ENCODE assay signal across 27 cellular contexts in the genomic region with DNA sequence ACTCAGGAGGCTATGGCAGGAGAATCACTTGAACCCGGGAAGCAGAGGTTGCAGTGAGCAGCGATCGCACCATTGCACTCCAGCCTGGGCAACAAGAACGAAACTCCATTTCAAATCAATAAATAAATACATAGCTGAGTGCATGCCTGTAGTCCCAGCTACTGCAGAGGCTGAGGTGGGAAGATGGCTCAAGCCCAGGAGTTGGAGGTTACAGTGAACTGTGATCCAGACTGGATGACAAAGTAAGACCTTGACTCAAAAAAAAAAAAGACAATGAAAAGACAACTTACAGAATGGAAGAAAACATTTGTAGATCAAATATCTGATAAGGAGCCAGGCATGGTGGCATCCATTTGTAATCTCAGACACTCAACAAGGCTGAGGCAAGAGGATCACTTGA.
"Had no signal": no experiment of that assay in that cellular context is flagged by ENCODE, and none has a peak within 500 bp of the region (broad histone marks: within the 10 kb centered on the region; RNA-seq: fewer than 3 reads in every experiment).

No MANE protein-coding gene starts in this region.

- ATAC-seq: natural killer cell treated with Interleukin-12 subunit alpha and Interleukin-12 subunit beta and Interleukin-15 and Interleukin-18, amount 100 ng/mL, for 72 hours; psoas muscle; right cardiac atrium; right lobe of liver; stimulated activated effector memory CD8-positive, alpha-beta T cell treated with anti-CD3 and anti-CD28 coated beads, Interleukin-12 subunit alpha, Interleukin-12 subunit beta, amount 100 ng/mL, for 72 hours; stimulated activated naive B cell treated with anti-CD40 and anti-IgM and Interleukin-4, amounts not matched to agents 10 μg/mL and 1 μg/mL and 100 μg/mL, for 72 hours had no signal

- H3K9me3 ChIP-seq: ovary, psoas muscle, right lobe of liver, sigmoid colon, stomach, thoracic aorta, thyroid gland, tibial nerve, upper lobe of left lung, vagina had no signal

- H3K4me1 ChIP-seq: neural progenitor cell, parathyroid adenoma, psoas muscle, right lobe of liver, upper lobe of left lung, vagina had no signal

- DNase-seq: nephron progenitor cell; occipital lobe; ovary; posterior cingulate gyrus; psoas muscle; right cardiac atrium; right lobe of liver; sigmoid colon; small intestine; stimulated activated CD4-positive, alpha-beta T cell treated with anti-CD3 and anti-CD28 coated beads, Interleukin-15, amount 100 ng/mL, for 24 hours; stimulated activated CD4-positive, alpha-beta T cell treated with anti-CD3 and anti-CD28 coated beads, Interleukin-2, amount 100 ng/mL, for 24 hours; stimulated activated CD4-positive, alpha-beta T cell treated with anti-CD3 and anti-CD28 coated beads, Interleukin-2, amount 100 ng/mL, for 48 hours; stimulated activated CD4-positive, alpha-beta T cell treated with anti-CD3 and anti-CD28 coated beads, Interleukin-4, amount 100 ng/mL, for 24 hours; stimulated activated naive B cell treated with anti-CD40 and anti-IgM and Interleukin-4, amounts not matched to agents 10 μg/mL and 1 μg/mL and 100 μg/mL, for 72 hours; stimulated activated naive CD4-positive, alpha-beta T cell treated with Interleukin-2 at 50 U/mL for 16 hours; stomach; thyroid gland; upper lobe of left lung had no signal

- H3K27ac Mint-ChIP-seq: natural killer cell treated with Interleukin-12 subunit alpha and Interleukin-12 subunit beta and Interleukin-15 and Interleukin-18, amount 100 ng/mL, for 72 hours; nephron progenitor cell; neural progenitor cell; progenitor cell of endocrine pancreas; stimulated activated effector memory CD8-positive, alpha-beta T cell treated with anti-CD3 and anti-CD28 coated beads, Interleukin-12 subunit alpha, Interleukin-12 subunit beta, amount 100 ng/mL, for 72 hours; stimulated activated naive B cell treated with anti-CD40 and anti-IgM and Interleukin-4, amounts not matched to agents 10 μg/mL and 1 μg/mL and 100 μg/mL, for 72 hours; stimulated activated naive CD8-positive, alpha-beta T cell treated with anti-CD3 and anti-CD28 coated beads, Interleukin-15, Interleukin-2, amounts not matched to agents 100 ng/mL and 50 ng/mL, for 24 hours had no signal

- H3K36me3 ChIP-seq: neural progenitor cell, ovary had no signal

- H3K4me3 Mint-ChIP-seq: natural killer cell treated with Interleukin-12 subunit alpha and Interleukin-12 subunit beta and Interleukin-15 and Interleukin-18, amount 100 ng/mL, for 72 hours; nephron progenitor cell; neural progenitor cell; stimulated activated effector memory CD8-positive, alpha-beta T cell treated with anti-CD3 and anti-CD28 coated beads, Interleukin-12 subunit alpha, Interleukin-12 subunit beta, amount 100 ng/mL, for 72 hours; stimulated activated naive B cell treated with anti-CD40 and anti-IgM and Interleukin-4, amounts not matched to agents 10 μg/mL and 1 μg/mL and 100 μg/mL, for 72 hours; stimulated activated naive CD8-positive, alpha-beta T cell treated with anti-CD3 and anti-CD28 coated beads, Interleukin-15, Interleukin-2, amounts not matched to agents 100 ng/mL and 50 ng/mL, for 24 hours had no signal

- H3K27ac ChIP-seq: neural progenitor cell, ovary, parathyroid adenoma, psoas muscle, right lobe of liver, sigmoid colon, stomach, thoracic aorta, thyroid gland, tibial nerve, upper lobe of left lung, vagina had no signal

- H3K4me1 Mint-ChIP-seq: nephron progenitor cell, neural progenitor cell had no signal

- H3K27me3 Mint-ChIP-seq: natural killer cell treated with Interleukin-12 subunit alpha and Interleukin-12 subunit beta and Interleukin-15 and Interleukin-18, amount 100 ng/mL, for 72 hours; progenitor cell of endocrine pancreas; stimulated activated naive B cell treated with anti-CD40 and anti-IgM and Interleukin-4, amounts not matched to agents 10 μg/mL and 1 μg/mL and 100 μg/mL, for 72 hours; stimulated activated naive CD8-positive, alpha-beta T cell treated with anti-CD3 and anti-CD28 coated beads, Interleukin-15, Interleukin-2, amounts not matched to agents 100 ng/mL and 50 ng/mL, for 24 hours had no signal

- H2AFZ ChIP-seq: neural progenitor cell, parathyroid adenoma had no signal

- H3K4me2 ChIP-seq: neural progenitor cell had no signal

- H3K9me3 Mint-ChIP-seq: natural killer cell treated with Interleukin-12 subunit alpha and Interleukin-12 subunit beta and Interleukin-15 and Interleukin-18, amount 100 ng/mL, for 72 hours; nephron progenitor cell; neural progenitor cell; stimulated activated effector memory CD8-positive, alpha-beta T cell treated with anti-CD3 and anti-CD28 coated beads, Interleukin-12 subunit alpha, Interleukin-12 subunit beta, amount 100 ng/mL, for 72 hours; stimulated activated naive B cell treated with anti-CD40 and anti-IgM and Interleukin-4, amounts not matched to agents 10 μg/mL and 1 μg/mL and 100 μg/mL, for 72 hours; stimulated activated naive CD8-positive, alpha-beta T cell treated with anti-CD3 and anti-CD28 coated beads, Interleukin-15, Interleukin-2, amounts not matched to agents 100 ng/mL and 50 ng/mL, for 24 hours had no signal

- H3K27me3 ChIP-seq: neural progenitor cell, ovary, right lobe of liver, sigmoid colon, stomach, thyroid gland, tibial nerve, upper lobe of left lung, vagina had no signal

- H3K4me3 ChIP-seq: neural progenitor cell, ovary, psoas muscle, right lobe of liver, sigmoid colon, stomach, thoracic aorta, thyroid gland, tibial nerve, upper lobe of left lung, vagina had no signal
